ENCODE assay signal across 8 cellular contexts in genomic region chr17:63774982-63775290, GRCh38. TPM values are rescaled to one million over a fixed set of nuclear protein-coding genes. Genes with fewer than 3 reads are reported as not detected.
DNase-seq lines count a peak whose midpoint lies in the region; ATAC-seq and TF ChIP-seq lines count a peak whose summit lies in the region.

No MANE protein-coding gene starts in this region.

- no peaks in the 10 kb centered on the region for H3K27me3 Mint-ChIP-seq in IgD-negative memory B cell

- no peak overlapping the region for H3K23ac ChIP-seq in mesenchymal stem cell (ENCODE audit: low read length in 2 of 2)

- H3K27ac Mint-ChIP-seq in IgD-negative memory B cell, result peak overlapping the region; percentile 90 to 100 (median 95)

- no peak for TF ChIP-seq CTCF in body of pancreas (IDR thresholded peaks at IDR 0.05)

- WGBS in body of pancreas, 2 donors, result 1% methylated on average over 4 of the region's 4 CpGs
- WGBS in mesenchymal stem cell, result 11% methylated on average over 3 of the region's 4 CpGs

- H3K27me3 ChIP-seq in BLaER1 treated with 17β-estradiol and CSF1 and Interleukin-3, amounts not matched to agents 10 nM and 100 nM, result no peaks in the 10 kb centered on the region
- H3K27me3 ChIP-seq in body of pancreas (no peaks in the 10 kb centered on the region), mesenchymal stem cell (ENCODE audit: control insufficient read depth in 1 of 2, insufficient read depth in 1 of 2, low read length in 2 of 2) (no peaks in the 10 kb centered on the region)

- H2BK15ac ChIP-seq in mesenchymal stem cell (ENCODE audit: low read depth, poor library complexity, severe bottlenecking), result no peak overlapping the region

- H3K9ac ChIP-seq in BLaER1 treated with 17β-estradiol and CSF1 and Interleukin-3, amounts not matched to agents 10 nM and 100 nM, result peak overlapping the region; percentile 90 to 97 (median 94)
- H3K9ac ChIP-seq in mesenchymal stem cell (ENCODE audit: low read length), result peak overlapping the region; percentile 97

- ATAC-seq in body of pancreas (no peak), GM21515 (IDR thresholded peaks at IDR 0.05; ENCODE audit: unreplicated experiment) (no peak), GM19397 (IDR thresholded peaks at IDR 0.05; ENCODE audit: unreplicated experiment) (no peak), GM18502 (IDR thresholded peaks at IDR 0.05; ENCODE audit: poor library complexity, unreplicated experiment) (no peak)

- intact Hi-C loops in body of pancreas (cut with DNase I), result loop anchor here (10.0 kb wide), 1 partner anchor 60 kb away; no protein-coding TSS in a partner anchor

- peak overlapping the region; percentile 86 to 98 (median 94) for H3K4me3 Mint-ChIP-seq in IgD-negative memory B cell

- no peak overlapping the region for H3K4ac ChIP-seq in mesenchymal stem cell (ENCODE audit: low read depth in 1 of 2, low read length in 2 of 2)

- peak overlapping the region; percentile 82 to 92 (median 86) for H3K4me3 ChIP-seq in BLaER1 treated with 17β-estradiol and CSF1 and Interleukin-3, amounts not matched to agents 10 nM and 100 nM
- H3K4me3 ChIP-seq in body of pancreas (peak overlapping the region; percentile 62 to 89), mesenchymal stem cell (ENCODE audit: insufficient read depth in 1 of 2, low read depth in 1 of 2, low read length in 2 of 2) (peak overlapping the region in 1 of 2 experiments; percentile 98)

- H2BK120ac ChIP-seq in mesenchymal stem cell (ENCODE audit: low read depth, low read length), result no peak overlapping the region

- no peak overlapping the region for H2AK5ac ChIP-seq in mesenchymal stem cell (ENCODE audit: low read length, severe bottlenecking)

- H3K18ac ChIP-seq in mesenchymal stem cell (ENCODE audit: low read depth in 1 of 2, low read length in 2 of 2), result peak overlapping the region in 1 of 2 experiments; percentile 77

- DNase-seq in body of pancreas, result no peak
- DNase-seq in mesenchymal stem cell, result peak; percentile 41
- DNase-seq in amygdala (lab: John Stamatoyannopoulos, UW), result no peak

- H3K4me1 ChIP-seq in BLaER1 treated with 17β-estradiol and CSF1 and Interleukin-3, amounts not matched to agents 10 nM and 100 nM, result peaks cover 37 to 69% (median 57%) of the 10 kb centered on the region in 10 experiments
- H3K4me1 ChIP-seq in body of pancreas (peaks cover 67% of the 10 kb centered on the region), mesenchymal stem cell (ENCODE audit: control insufficient read depth, insufficient read depth, low read depth, low read length) (peaks cover 7% of the 10 kb centered on the region)

- H3K36me3 ChIP-seq in BLaER1 treated with 17β-estradiol and CSF1 and Interleukin-3, amounts not matched to agents 10 nM and 100 nM, result peaks cover 38 to 68% (median 51%) of the 10 kb centered on the region in 11 experiments
- H3K36me3 ChIP-seq in body of pancreas (replicated peaks in 1 of 2; ENCODE audit: insufficient read depth in 1 of 2, low read depth in 2 of 2) (no peaks in the 10 kb centered on the region), mesenchymal stem cell (ENCODE audit: control insufficient read depth in 1 of 2, insufficient read depth in 2 of 2, low read depth in 1 of 2, low read length in 2 of 2) (peaks cover 13 to 32% of the 10 kb centered on the region in 2 experiments)

- no peak overlapping the region for H2AFZ ChIP-seq in mesenchymal stem cell (ENCODE audit: low read depth, low read length)

- no peak overlapping the region for H4K8ac ChIP-seq in mesenchymal stem cell (ENCODE audit: low read length)

- peak overlapping the region; percentile 82 to 99 (median 91) for H3K4me2 ChIP-seq in BLaER1 treated with 17β-estradiol and CSF1 and Interleukin-3, amounts not matched to agents 10 nM and 100 nM
- H3K4me2 ChIP-seq in mesenchymal stem cell (ENCODE audit: low read length, poor library complexity, severe bottlenecking), result peak overlapping the region; percentile 92

- H2BK5ac ChIP-seq in mesenchymal stem cell (ENCODE audit: low read depth, low read length, poor library complexity, severe bottlenecking), result no peak overlapping the region

- TF ChIP-seq POLR2A in body of pancreas (IDR thresholded peaks at IDR 0.05), result no peak

- no peaks in the 10 kb centered on the region for H3K79me1 ChIP-seq in mesenchymal stem cell (replicated peaks; ENCODE audit: low read length, poor library complexity, severe bottlenecking)

- H3K36me3 Mint-ChIP-seq in IgD-negative memory B cell, result no peaks in the 10 kb centered on the region

- H2BK12ac ChIP-seq in mesenchymal stem cell (ENCODE audit: low read length in 2 of 2), result no peak overlapping the region

- no peaks in the 10 kb centered on the region for H3K9me3 Mint-ChIP-seq in IgD-negative memory B cell

- H3K9me3 ChIP-seq in BLaER1 treated with 17β-estradiol and CSF1 and Interleukin-3, amounts not matched to agents 10 nM and 100 nM (replicated peaks in 1 of 11), result no peaks in the 10 kb centered on the region
- no peaks in the 10 kb centered on the region for H3K9me3 ChIP-seq in body of pancreas
- no peaks in the 10 kb centered on the region for H3K9me3 ChIP-seq in mesenchymal stem cell (ENCODE audit: control insufficient read depth, low read length)

- H4K20me1 ChIP-seq in BLaER1 treated with 17β-estradiol and CSF1 and Interleukin-3, amounts not matched to agents 10 nM and 100 nM, result peaks cover 55 to 88% (median 82%) of the 10 kb centered on the region in 11 experiments

- peak overlapping the region; percentile 89 to 98 (median 95); a peak in 21 of 22 replicates for H3K27ac ChIP-seq in BLaER1 treated with 17β-estradiol and CSF1 and Interleukin-3, amounts not matched to agents 10 nM and 100 nM
- peak overlapping the region; percentile 92 to 99 (median 96) for H3K27ac ChIP-seq in body of pancreas
- H3K27ac ChIP-seq in mesenchymal stem cell (ENCODE audit: low read length, poor library complexity, severe bottlenecking), result peak overlapping the region; percentile 25

- no peak overlapping the region for H3K14ac ChIP-seq in mesenchymal stem cell (ENCODE audit: low read length in 2 of 2)

- peaks cover 28 to 43% (median 38%) of the 10 kb centered on the region in 3 donors for H3K4me1 Mint-ChIP-seq in IgD-negative memory B cell

- H4K91ac ChIP-seq in mesenchymal stem cell (ENCODE audit: low read length), result no peak overlapping the region

RNA-seq across cellular contexts. Expression of gene DDX42, which starts 1.0 kb away (rescaled TPM):
- polyA plus RNA-seq in IgD-negative memory B cell, result 16.2 TPM
- total RNA-seq in body of pancreas, result 100 to 1,000 TPM; 114 to 116 TPM
- polyA plus RNA-seq in mesenchymal stem cell (2013, experiment 1 of 2), result 61.0 TPM
- polyA plus RNA-seq in mesenchymal stem cell (2013, experiment 2 of 2), result 61.2 TPM

RNA-seq across cellular contexts. Expression of gene CCDC47, which starts 1.5 kb away (rescaled TPM):
- polyA plus RNA-seq in IgD-negative memory B cell, result 36.7 TPM
- 10 to 100 TPM; 42.2 to 56.8 TPM for total RNA-seq in body of pancreas
- 53.9 TPM for polyA plus RNA-seq in mesenchymal stem cell (2013, experiment 1 of 2)
- polyA plus RNA-seq in mesenchymal stem cell (2013, experiment 2 of 2), result 54.6 TPM

RNA-seq across cellular contexts. Expression of gene STRADA, which starts 33.3 kb away (rescaled TPM):
- polyA plus RNA-seq in IgD-negative memory B cell, result 24.9 TPM
- total RNA-seq in body of pancreas, result 10 to 100 TPM; 25.4 to 26.7 TPM
- polyA plus RNA-seq in mesenchymal stem cell (2013, experiment 1 of 2), result 17.3 TPM
- 16.9 TPM for polyA plus RNA-seq in mesenchymal stem cell (2013, experiment 2 of 2)

RNA-seq across cellular contexts. Expression of gene PSMC5, which starts 52.3 kb away (rescaled TPM):
- 139 TPM for polyA plus RNA-seq in IgD-negative memory B cell
- 10 to 100 TPM; 55.0 to 59.4 TPM for total RNA-seq in body of pancreas
- polyA plus RNA-seq in mesenchymal stem cell (2013, experiment 1 of 2), result 84.6 TPM
- 82.9 TPM for polyA plus RNA-seq in mesenchymal stem cell (2013, experiment 2 of 2)

RNA-seq across cellular contexts. Expression of gene FTSJ3, which starts 52.5 kb away (rescaled TPM):
- polyA plus RNA-seq in IgD-negative memory B cell, result 28.7 TPM
- total RNA-seq in body of pancreas, result 10 to 100 TPM; 22.7 to 30.9 TPM
- polyA plus RNA-seq in mesenchymal stem cell (2013, experiment 1 of 2), result 27.8 TPM
- 28.3 TPM for polyA plus RNA-seq in mesenchymal stem cell (2013, experiment 2 of 2)

Comparison
In these comparisons a context has a peak if more than half of its experiments do, and no peak if none do; other contexts are left out.
1. H3K27ac ChIP-seq: peak in every context shown above with its lines; median percentile 96 in body of pancreas; 95 in BLaER1 treated with 17β-estradiol and CSF1 and Interleukin-3, amounts not matched to agents 10 nM and 100 nM; 25 in mesenchymal stem cell.